Comparison of ENCODE assay signal across 25 cellular contexts in the genomic region with DNA sequence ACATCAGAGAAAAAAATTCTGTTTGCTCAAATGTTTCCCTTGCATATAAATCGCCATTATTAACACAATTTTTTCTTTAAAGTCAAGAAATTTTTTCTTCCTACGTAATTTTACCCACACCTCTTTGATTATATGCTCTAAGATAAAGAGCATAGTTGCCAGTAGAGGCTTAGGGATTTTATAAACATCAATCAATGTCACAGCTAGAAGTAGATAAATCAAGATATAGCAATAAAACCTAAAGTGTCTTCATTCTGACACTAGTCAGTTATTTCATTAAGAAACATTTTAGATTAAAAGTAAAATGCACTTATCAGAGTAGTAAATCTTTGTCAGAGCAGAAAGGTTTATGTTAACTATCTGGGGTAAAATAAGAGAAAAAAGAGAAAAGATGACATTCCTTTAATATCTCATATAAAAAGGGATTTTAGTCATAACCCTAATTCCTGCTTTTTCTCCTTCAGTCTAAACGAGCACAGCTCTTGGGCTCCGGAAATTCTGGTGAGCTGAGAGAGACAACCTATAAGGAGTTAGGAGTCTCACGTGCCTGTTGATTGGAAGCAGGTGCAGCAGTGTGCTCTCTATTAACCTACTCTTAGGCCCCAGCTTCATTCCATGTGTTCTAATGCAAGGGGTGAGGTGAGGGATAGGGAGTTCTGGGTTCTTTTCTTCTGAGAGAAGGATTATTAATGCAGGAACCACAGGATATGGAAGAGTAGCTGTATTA.
"Had no signal": no experiment of that assay in that cellular context is flagged by ENCODE, and none has a peak within 500 bp of the region (broad histone marks: within the 10 kb centered on the region; RNA-seq: fewer than 3 reads in every experiment).

No MANE protein-coding gene starts in this region.

- FAIRE-seq: keratinocyte had no signal

- H3K9me3 ChIP-seq: mucosa of descending colon, right lobe of liver, tibial nerve had no signal

- H3K27me3 ChIP-seq: brain microvascular endothelial cell, right lobe of liver, tibial nerve had no signal

- H3K27ac ChIP-seq: brain microvascular endothelial cell, right lobe of liver, tibial nerve had no signal

- H3K4me1 ChIP-seq: right lobe of liver, tibial nerve had no signal

- H3K36me3 ChIP-seq: brain microvascular endothelial cell, right lobe of liver, tibial nerve had no signal

- H3K4me3 ChIP-seq: mucosa of descending colon, right lobe of liver, skin epidermis, tibial nerve had no signal

- DNase-seq: activated CD4-positive, alpha-beta memory T cell treated with anti-CD3 and anti-CD28 coated beads, Interleukin-2, amount 10 ng/mL, durations not matched to agents 7 days and 5 days; activated CD4-positive, alpha-beta T cell treated with anti-CD3 and anti-CD28 coated beads for 48 hours; activated CD4-positive, CD25-positive, alpha-beta regulatory T cell; activated CD8-positive, alpha-beta memory T cell treated with anti-CD3 and anti-CD28 coated beads, Interleukin-2, amount 10 ng/mL, durations not matched to agents 7 days and 5 days; activated effector memory CD4-positive, alpha-beta T cell treated with anti-CD3 and anti-CD28 coated beads, Interleukin-2, amount 50 U/mL, for 16 hours; activated naive CD4-positive, alpha-beta T cell treated with anti-CD3 and anti-CD28 coated beads, Interleukin-2, amount 10 ng/mL, durations not matched to agents 7 days and 5 days; activated T-cell treated with anti-CD3 and anti-CD28 coated beads for 4 hours; anterior cingulate cortex; brain microvascular endothelial cell; central memory CD4-positive, alpha-beta T cell; dermis blood vessel endothelial cell; effector CD8-positive, alpha-beta T cell; erythroblast; foreskin fibroblast; left colon; mucosa of descending colon; nephron progenitor cell; posterior cingulate gyrus; right lobe of liver; stimulated activated CD4-positive, alpha-beta T cell treated with anti-CD3 and anti-CD28 coated beads, Interleukin-2, amount 100 ng/mL, for 24 hours; stimulated activated naive CD8-positive, alpha-beta T cell treated with anti-CD3 and anti-CD28 coated beads, Interleukin-15, amount 100 ng/mL, for 72 hours; T1000 had no signal
